In genomic region chr19:35491838-35492360, GRCh38 we compare ENCODE assay signal across 25 cellular contexts. TPM values are rescaled to one million over a fixed set of nuclear protein-coding genes. Genes with fewer than 3 reads are reported as not detected.
A peak's percentile ranks its signal among the peaks of the same experiment; 100 is the strongest.
DNase-seq lines count a peak whose midpoint lies in the region; FAIRE-seq and TF ChIP-seq lines count a peak whose summit lies in the region.
"Had no signal": no experiment of that assay in that cellular context is flagged by ENCODE, and none has a peak within 500 bp of the region (broad histone marks: within the 10 kb centered on the region; RNA-seq: fewer than 3 reads in every experiment).

No MANE protein-coding gene starts in this region.

- H3F3A ChIP-seq in PC-9 (ENCODE audit: insufficient read depth, low read depth) = 0 out of 2 replicates have a peak, but pooled peaks cover 3% of the 10 kb centered on the region

- FAIRE-seq in urothelium cell line (lab: Jason Lieb, UNC) = peak; percentile 52
- FAIRE-seq: GM12891, GM18507, H54 had no signal

- peaks cover 44% of the 10 kb centered on the region for H3K27me3 ChIP-seq in PC-9 (ENCODE audit: insufficient read depth, low read depth)
- H3K27me3 ChIP-seq in osteoblast (ENCODE audit: insufficient read depth, low read length) = peaks cover 17% of the 10 kb centered on the region
- peaks cover 11% of the 10 kb centered on the region for H3K27me3 ChIP-seq in suprapubic skin
- H3K27me3 ChIP-seq: BE2C; BLaER1 treated with 17β-estradiol and CSF1 and Interleukin-3, amounts not matched to agents 10 nM and 100 nM had no signal

- no peak for TF ChIP-seq CTCF in PC-9 (conservative IDR thresholded peaks at IDR 0.05)
- TF ChIP-seq CTCF in osteoblast (IDR thresholded peaks at IDR 0.05; ENCODE audit: extremely low read depth, low read depth, low read length) = no peak
- no peak for TF ChIP-seq CTCF in suprapubic skin (IDR thresholded peaks at IDR 0.05)

- intact Hi-C loops in PC-9 (cut with micrococcal nuclease; ENCODE audit: unreplicated experiment) = no loop called here

- H3K4me1 ChIP-seq in PC-9 (replicated peaks; ENCODE audit: insufficient read depth) (peaks cover 10% of the 10 kb centered on the region), osteoblast (ENCODE audit: insufficient read depth, low read length) (no peaks in the 10 kb centered on the region), suprapubic skin (peaks cover 54% of the 10 kb centered on the region)
- H3K4me1 ChIP-seq: A549 had no signal

- no peak overlapping the region for H3K27ac ChIP-seq in PC-9
- no peak overlapping the region for H3K27ac ChIP-seq in osteoblast (ENCODE audit: low read depth, low read length)
- H3K27ac ChIP-seq in suprapubic skin = peak overlapping the region; percentile 79
- H3K27ac ChIP-seq: A549; BLaER1 treated with 17β-estradiol and CSF1 and Interleukin-3, amounts not matched to agents 10 nM and 100 nM had no signal

- H3K9me2 ChIP-seq in PC-9 (ENCODE audit: insufficient read depth) = no peaks in the 10 kb centered on the region

- 83% methylated on average over 6 of the region's 9 CpGs for WGBS in suprapubic skin

- no TSS peak for BruUV-seq in PC-9 (replicated peaks; lab: Mats Ljungman, UMichigan)

- H3K4me3 ChIP-seq in PC-9 (no peak overlapping the region), osteoblast (ENCODE audit: insufficient read depth, low read length) (no peak overlapping the region), suprapubic skin (no peak overlapping the region)
- H3K4me3 ChIP-seq: A549; BLaER1 treated with 17β-estradiol and CSF1 and Interleukin-3, amounts not matched to agents 10 nM and 100 nM; HAP-1 had no signal

- peak overlapping the region; percentile 51 for H3K4me2 ChIP-seq in PC-9
- no peak overlapping the region for H3K4me2 ChIP-seq in osteoblast (ENCODE audit: insufficient read depth, low read length)
- H3K4me2 ChIP-seq: A549; BLaER1 treated with 17β-estradiol and CSF1 and Interleukin-3, amounts not matched to agents 10 nM and 100 nM had no signal

- CTCF ChIA-PET in PC-9 (lab: Charles Lee) = interaction anchor here (0.7 kb wide), 1 partner anchor 23 kb away, joined by 3 read pairs; no protein-coding TSS in a partner anchor

- DNase-seq in PC-9 (peak; percentile 15 to 43), osteoblast (ENCODE audit: insufficient read length, low spot score, missing footprints) (peak; percentile 58), suprapubic skin (ENCODE audit: low spot score in 2 of 2) (no peak), urothelium cell line (ENCODE audit: low spot score) (no peak), NCI-H774 (lab: John Stamatoyannopoulos, UW) (no peak), T-helper 1 cell (no peak)
- DNase-seq in effector CD8-positive, alpha-beta T cell (lab: John Stamatoyannopoulos, UW) = no peak
- DNase-seq: 8988T; ACHN; AML-193; BE2C; CD4-positive, alpha-beta T cell; CD8-positive, alpha-beta memory T cell; DMS53; DMS79 treated with DMSO at 0.1 percent for 48 hours; GF-D8; GOT3 had no signal

- no peak for TF ChIP-seq EP300 in suprapubic skin (IDR thresholded peaks at IDR 0.05)

- H2AFZ ChIP-seq in PC-9 (no peak overlapping the region), osteoblast (ENCODE audit: low read length) (no peak overlapping the region)

- H3K36me3 ChIP-seq in PC-9 (ENCODE audit: low read depth) = no peaks in the 10 kb centered on the region
- H3K36me3 ChIP-seq in osteoblast (ENCODE audit: insufficient read depth, low read length) = no peaks in the 10 kb centered on the region
- H3K36me3 ChIP-seq in suprapubic skin = no peaks in the 10 kb centered on the region
- H3K36me3 ChIP-seq: BE2C; BLaER1 treated with 17β-estradiol and CSF1 and Interleukin-3, amounts not matched to agents 10 nM and 100 nM; HAP-1 had no signal

- no peak for TF ChIP-seq POLR2A in suprapubic skin (IDR thresholded peaks at IDR 0.05)

- H3K79me2 ChIP-seq in PC-9 (ENCODE audit: low read depth) = no peaks in the 10 kb centered on the region
- no peaks in the 10 kb centered on the region for H3K79me2 ChIP-seq in osteoblast (ENCODE audit: insufficient read depth, low read length)

- H4K20me1 ChIP-seq in PC-9 (ENCODE audit: insufficient read depth) = no peaks in the 10 kb centered on the region
- no peaks in the 10 kb centered on the region for H4K20me1 ChIP-seq in osteoblast (ENCODE audit: insufficient read depth, low read length)
- H4K20me1 ChIP-seq: BLaER1 treated with 17β-estradiol and CSF1 and Interleukin-3, amounts not matched to agents 10 nM and 100 nM had no signal

- POLR2A ChIA-PET in PC-9 (lab: Charles Lee; ENCODE audit: unreplicated experiment) = interaction anchor here (0.5 kb wide), 1 partner anchor 73 kb away, joined by 3 read pairs; no protein-coding TSS in a partner anchor

- no peaks in the 10 kb centered on the region for H3K9me3 ChIP-seq in PC-9 (ENCODE audit: insufficient read depth, low read depth)
- H3K9me3 ChIP-seq in osteoblast (ENCODE audit: low read depth, low read length) = no peaks in the 10 kb centered on the region
- H3K9me3 ChIP-seq in suprapubic skin = no peaks in the 10 kb centered on the region
- H3K9me3 ChIP-seq: A549; BE2C; BLaER1 treated with 17β-estradiol and CSF1 and Interleukin-3, amounts not matched to agents 10 nM and 100 nM; HAP-1 had no signal

RNA-seq across cellular contexts. Expression of gene KRTDAP, which starts 1.6 kb away (rescaled TPM):
- not detected in 2 replicates for total RNA-seq in PC-9 (2021)
- total RNA-seq in osteoblast = not detected in 2 replicates
- over 10,000 TPM in 2 of 4 donors, 1,000 to 10,000 TPM in 2; 1,056 to 12,237 (median 8,197) TPM for total RNA-seq in suprapubic skin
- total RNA-seq: CD4-positive, alpha-beta T cell; CD8-positive, alpha-beta memory T cell; Daoy; G401 had no signal

RNA-seq across cellular contexts. Expression of gene DMKN, which starts 21.6 kb away (rescaled TPM):
- total RNA-seq in PC-9 (2021) (135 and 144 TPM in 2 replicates), osteoblast (24.2 and 30.9 TPM in 2 replicates), suprapubic skin (1,000 to 10,000 TPM; 2,237 to 6,229 (median 5,437) TPM)
- total RNA-seq: CD4-positive, alpha-beta T cell had no signal

RNA-seq across cellular contexts. Expression of gene SBSN, which starts 36.2 kb away (rescaled TPM):
- total RNA-seq in PC-9 (2021) (0.76 and 0.88 TPM in 2 replicates), osteoblast (4.7 and 12.1 TPM in 2 replicates), suprapubic skin (1,000 to 10,000 TPM in 3 of 4 donors, 100 to 1,000 TPM in 1; 308 to 1,594 (median 1,430) TPM)
- total RNA-seq: CD4-positive, alpha-beta T cell; CD8-positive, alpha-beta memory T cell; G401 had no signal

RNA-seq across cellular contexts. Expression of gene GAPDHS, which starts 41.4 kb away (rescaled TPM):
- total RNA-seq in PC-9 (2021) (not detected in 2 replicates), osteoblast (not detected in 2 replicates), suprapubic skin (1 to 10 TPM; 4.1 to 8.4 (median 6.4) TPM)
- total RNA-seq: CD4-positive, alpha-beta T cell; CD8-positive, alpha-beta memory T cell; Daoy; G401 had no signal

RNA-seq across cellular contexts. Expression of gene FFAR2, which starts 43.8 kb away (rescaled TPM):
- not detected in 2 replicates for total RNA-seq in PC-9 (2021)
- total RNA-seq in osteoblast = not detected in 2 replicates
- under 1 TPM in 3 of 4 donors, not detected in 1; 0.29 to 0.64 (median 0.30) TPM for total RNA-seq in suprapubic skin
- total RNA-seq: CD8-positive, alpha-beta memory T cell; Daoy; G401 had no signal

Comparison
In these comparisons a context has a peak if more than half of its experiments do, and no peak if none do; other contexts are left out.
1. DNase-seq: peak in PC-9 (2 of 2) and osteoblast (single experiment); none in suprapubic skin (0 of 2), urothelium cell line (single experiment), effector CD8-positive, alpha-beta T cell (single experiment), NCI-H774 (single experiment) and T-helper 1 cell (0 of 5).
2. RNA of gene KRTDAP, which starts 1.6 kb away (total RNA-seq): 1,056 to 12,237 TPM in suprapubic skin; not detected in PC-9 and not detected in osteoblast; every median in the first group is over 100 times any median in the second.
3. RNA of gene DMKN, which starts 21.6 kb away (total RNA-seq): 2,237 to 6,229 TPM in suprapubic skin; 135 to 144 TPM in PC-9 and 24.2 to 30.9 TPM in osteoblast; every median in the first group is over 10 times any median in the second.
4. RNA of gene SBSN, which starts 36.2 kb away (total RNA-seq): 308 to 1,594 TPM in suprapubic skin; 4.7 to 12.1 TPM in osteoblast and 0.76 to 0.88 TPM in PC-9; every median in the first group is over 10 times any median in the second.